Comparison of ENCODE assay signal across 13 cellular contexts in the genomic region with DNA sequence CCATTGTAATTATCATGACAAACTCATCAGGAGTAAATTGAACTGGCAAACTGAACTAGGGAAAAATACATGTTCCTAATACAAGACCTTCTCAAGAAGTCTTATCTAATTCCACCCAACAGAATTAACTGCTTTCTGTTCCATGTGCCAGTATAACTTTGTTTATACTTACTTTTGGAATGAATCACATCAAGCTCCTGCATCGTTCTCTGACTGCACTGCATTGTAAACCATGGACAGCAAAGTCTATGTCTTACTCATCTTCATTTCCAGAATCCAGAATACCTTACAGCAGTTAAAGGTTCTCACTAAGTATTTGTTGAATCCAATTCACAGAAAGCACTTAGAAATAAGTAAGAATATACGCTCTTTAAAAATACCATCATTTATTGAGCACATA.
DNase-seq lines count a peak whose midpoint lies in the region; ATAC-seq and TF ChIP-seq lines count a peak whose summit lies in the region.
"Had no signal": no experiment of that assay in that cellular context is flagged by ENCODE, and none has a peak within 500 bp of the region (broad histone marks: within the 10 kb centered on the region; RNA-seq: fewer than 3 reads in every experiment).

No MANE protein-coding gene starts in this region.

- no peaks in the 10 kb centered on the region for H3K9me2 ChIP-seq in Karpas-422 (replicated peaks; ENCODE audit: insufficient read depth, low read length)

- TF ChIP-seq CTCF in fibroblast of villous mesenchyme (IDR thresholded peaks at IDR 0.05; ENCODE audit: insufficient read depth, low read depth, low read length) (no peak), progenitor cell of endocrine pancreas (IDR thresholded peaks at IDR 0.05; ENCODE audit: unreplicated experiment) (no peak)

- no peak overlapping the region for H3K4me2 ChIP-seq in Karpas-422 (ENCODE audit: low read depth, low read length, poor library complexity, severe bottlenecking)

- DNase-seq in EH (ENCODE audit: low read depth) (peak; percentile 61), LHCN-M2 (ENCODE audit: low read depth) (peak; percentile 10), fibroblast of villous mesenchyme (ENCODE audit: low read depth) (peak; percentile 19), progenitor cell of endocrine pancreas (ENCODE audit: low spot score, unreplicated experiment) (no peak), Karpas-422 (no peak)
- no peak for DNase-seq in activated naive CD8-positive, alpha-beta T cell treated with anti-CD3 and anti-CD28 coated beads, Interleukin-2, amount 50 U/mL, for 24 hours
- DNase-seq in activated CD8-positive, alpha-beta memory T cell treated with anti-CD3 and anti-CD28 coated beads, Interleukin-2, amount 50 U/mL, for 4 hours, result no peak
- DNase-seq: NCI-H187, NCI-H69, Right ventricle myocardium superior had no signal

- no peak overlapping the region for H3K27ac ChIP-seq in Karpas-422 (ENCODE audit: low read length)
- H3K27ac ChIP-seq: C4-2B, SK-N-MC had no signal

- H3K4me1 Mint-ChIP-seq in activated naive CD8-positive, alpha-beta T cell treated with anti-CD3 and anti-CD28 coated beads, Interleukin-2, amount 50 U/mL, for 24 hours, result no peaks in the 10 kb centered on the region
- H3K4me1 Mint-ChIP-seq in progenitor cell of endocrine pancreas (ENCODE audit: low read depth), result no peaks in the 10 kb centered on the region
- H3K4me1 Mint-ChIP-seq: IgD-negative memory B cell had no signal

- H3K27me3 Mint-ChIP-seq in activated naive CD8-positive, alpha-beta T cell treated with anti-CD3 and anti-CD28 coated beads, Interleukin-2, amount 50 U/mL, for 24 hours, result no peaks in the 10 kb centered on the region
- no peaks in the 10 kb centered on the region for H3K27me3 Mint-ChIP-seq in progenitor cell of endocrine pancreas
- H3K27me3 Mint-ChIP-seq: IgD-negative memory B cell had no signal

- no peaks in the 10 kb centered on the region for H3K79me2 ChIP-seq in Karpas-422 (ENCODE audit: low read length)

- no peaks in the 10 kb centered on the region for H3K36me3 Mint-ChIP-seq in activated naive CD8-positive, alpha-beta T cell treated with anti-CD3 and anti-CD28 coated beads, Interleukin-2, amount 50 U/mL, for 24 hours (ENCODE audit: low read depth)
- no peaks in the 10 kb centered on the region for H3K36me3 Mint-ChIP-seq in progenitor cell of endocrine pancreas (ENCODE audit: insufficient read depth)
- H3K36me3 Mint-ChIP-seq: IgD-negative memory B cell had no signal

- H3K27ac Mint-ChIP-seq in activated naive CD8-positive, alpha-beta T cell treated with anti-CD3 and anti-CD28 coated beads, Interleukin-2, amount 50 U/mL, for 24 hours, result no peak overlapping the region
- no peak overlapping the region for H3K27ac Mint-ChIP-seq in progenitor cell of endocrine pancreas
- H3K27ac Mint-ChIP-seq: IgD-negative memory B cell had no signal

- H3K4me1 ChIP-seq in Karpas-422 (ENCODE audit: low read length), result no peaks in the 10 kb centered on the region

- no peak overlapping the region for H3K4me3 ChIP-seq in fibroblast of villous mesenchyme (ENCODE audit: low read depth, low read length)
- H3K4me3 ChIP-seq in Karpas-422 (ENCODE audit: low read length), result no peak overlapping the region
- H3K4me3 ChIP-seq: SK-N-MC had no signal

- no peak for ATAC-seq in activated naive CD8-positive, alpha-beta T cell treated with anti-CD3 and anti-CD28 coated beads, Interleukin-2, amount 50 U/mL, for 24 hours

- no peaks in the 10 kb centered on the region for H3K9me3 Mint-ChIP-seq in activated naive CD8-positive, alpha-beta T cell treated with anti-CD3 and anti-CD28 coated beads, Interleukin-2, amount 50 U/mL, for 24 hours
- no peaks in the 10 kb centered on the region for H3K9me3 Mint-ChIP-seq in progenitor cell of endocrine pancreas (ENCODE audit: low read depth)
- H3K9me3 Mint-ChIP-seq: IgD-negative memory B cell had no signal

- H3K4me3 Mint-ChIP-seq in activated naive CD8-positive, alpha-beta T cell treated with anti-CD3 and anti-CD28 coated beads, Interleukin-2, amount 50 U/mL, for 24 hours, result no peak overlapping the region
- H3K4me3 Mint-ChIP-seq in progenitor cell of endocrine pancreas (ENCODE audit: low read depth), result no peak overlapping the region
- H3K4me3 Mint-ChIP-seq: IgD-negative memory B cell had no signal

- H3K9ac ChIP-seq in Karpas-422 (ENCODE audit: low read length), result no peak overlapping the region

- no peaks in the 10 kb centered on the region for H4K20me1 ChIP-seq in Karpas-422 (ENCODE audit: insufficient read depth, low read depth, low read length)

- H3K36me3 ChIP-seq in Karpas-422 (ENCODE audit: insufficient read depth, low read length), result no peaks in the 10 kb centered on the region

- no peaks in the 10 kb centered on the region for H3K9me3 ChIP-seq in Karpas-422 (ENCODE audit: low read length)

- no peak overlapping the region for H2AFZ ChIP-seq in Karpas-422 (ENCODE audit: low read length)

- no peaks in the 10 kb centered on the region for H3K27me3 ChIP-seq in Karpas-422 (ENCODE audit: low read length)

Comparison
In these comparisons a context has a peak if more than half of its experiments do, and no peak if none do; other contexts are left out.
1. DNase-seq: peak in EH (single experiment), LHCN-M2 (single experiment) and fibroblast of villous mesenchyme (single experiment); none in activated naive CD8-positive, alpha-beta T cell treated with anti-CD3 and anti-CD28 coated beads, Interleukin-2, amount 50 U/mL, for 24 hours (single experiment), progenitor cell of endocrine pancreas (single experiment), activated CD8-positive, alpha-beta memory T cell treated with anti-CD3 and anti-CD28 coated beads, Interleukin-2, amount 50 U/mL, for 4 hours (single experiment) and Karpas-422 (single experiment).